Comparison of ENCODE assay signal across 29 cellular contexts in genomic region chr20:12978613-12979495, GRCh38. TPM values are rescaled to one million over a fixed set of nuclear protein-coding genes. Genes with fewer than 3 reads are reported as not detected.
"Had no signal": no experiment of that assay in that cellular context is flagged by ENCODE, and none has a peak within 500 bp of the region (broad histone marks: within the 10 kb centered on the region; RNA-seq: fewer than 3 reads in every experiment).

No MANE protein-coding gene starts in this region.

- H3K4me3 Mint-ChIP-seq: activated CD4-positive, alpha-beta memory T cell treated with anti-CD3 and anti-CD28 coated beads, Interleukin-2, amount 10 ng/mL, durations not matched to agents 7 days and 5 days; activated CD4-positive, alpha-beta T cell treated with anti-CD3 and anti-CD28 coated beads, Interleukin-2, amount 10 ng/mL, durations not matched to agents 7 days and 5 days; activated naive CD4-positive, alpha-beta T cell treated with anti-CD3 and anti-CD28 coated beads, Interleukin-2, amount 10 ng/mL, durations not matched to agents 7 days and 5 days; activated naive CD8-positive, alpha-beta T cell treated with anti-CD3 and anti-CD28 coated beads, Interleukin-2, amount 10 ng/mL, durations not matched to agents 7 days and 5 days; activated T-cell treated with anti-CD3 and anti-CD28 coated beads, Interleukin-2, amount 50 U/mL, for 24 hours; activated T-cell treated with anti-CD3 and anti-CD28 coated beads, Interleukin-2, amount 50 U/mL, for 72 hours; brain had no signal

- H3K4me1 Mint-ChIP-seq: activated CD4-positive, alpha-beta memory T cell treated with anti-CD3 and anti-CD28 coated beads, Interleukin-2, amount 10 ng/mL, durations not matched to agents 7 days and 5 days; activated naive CD4-positive, alpha-beta T cell treated with anti-CD3 and anti-CD28 coated beads, Interleukin-2, amount 10 ng/mL, durations not matched to agents 7 days and 5 days; activated naive CD8-positive, alpha-beta T cell treated with anti-CD3 and anti-CD28 coated beads, Interleukin-2, amount 10 ng/mL, durations not matched to agents 7 days and 5 days; brain had no signal

- H3K4me3 ChIP-seq: ascending aorta, breast epithelium, cardiac muscle cell, colonic mucosa, gastrocnemius medialis, heart left ventricle had no signal

- H3K9me3 Mint-ChIP-seq: activated CD4-positive, alpha-beta memory T cell treated with anti-CD3 and anti-CD28 coated beads, Interleukin-2, amount 10 ng/mL, durations not matched to agents 7 days and 5 days; activated CD4-positive, alpha-beta T cell treated with anti-CD3 and anti-CD28 coated beads, Interleukin-2, amount 10 ng/mL, durations not matched to agents 7 days and 5 days; activated naive CD4-positive, alpha-beta T cell treated with anti-CD3 and anti-CD28 coated beads, Interleukin-2, amount 10 ng/mL, durations not matched to agents 7 days and 5 days; activated naive CD4-positive, alpha-beta T cell treated with anti-CD3 and anti-CD28 coated beads, Interleukin-2, amount 50 U/mL, for 72 hours; activated T-cell treated with anti-CD3 and anti-CD28 coated beads, Interleukin-2, amount 50 U/mL, for 24 hours; activated T-cell treated with anti-CD3 and anti-CD28 coated beads, Interleukin-2, amount 50 U/mL, for 72 hours had no signal

- H3K27me3 Mint-ChIP-seq: activated CD4-positive, alpha-beta memory T cell treated with anti-CD3 and anti-CD28 coated beads, Interleukin-2, amount 10 ng/mL, durations not matched to agents 7 days and 5 days; activated CD4-positive, alpha-beta T cell treated with anti-CD3 and anti-CD28 coated beads, Interleukin-2, amount 10 ng/mL, durations not matched to agents 7 days and 5 days; activated naive CD4-positive, alpha-beta T cell treated with anti-CD3 and anti-CD28 coated beads, Interleukin-2, amount 10 ng/mL, durations not matched to agents 7 days and 5 days had no signal

- DNase-seq: activated CD4-positive, alpha-beta memory T cell treated with anti-CD3 and anti-CD28 coated beads, Interleukin-2, amount 10 ng/mL, durations not matched to agents 7 days and 5 days; activated CD4-positive, alpha-beta T cell treated with anti-CD3 and anti-CD28 coated beads for 1 hour; activated CD4-positive, alpha-beta T cell treated with anti-CD3 and anti-CD28 coated beads for 4 hours; activated CD4-positive, alpha-beta T cell treated with anti-CD3 and anti-CD28 coated beads, Interleukin-2, amount 10 ng/mL, durations not matched to agents 7 days and 5 days; activated CD4-positive, alpha-beta T cell treated with anti-CD3 and anti-CD28 coated beads, Interleukin-2, amount 50 U/mL, for 4 hours; activated CD8-positive, alpha-beta memory T cell treated with anti-CD3 and anti-CD28 coated beads, Interleukin-2, amount 50 U/mL, for 48 hours; activated gamma-delta T cell; activated naive CD4-positive, alpha-beta T cell; activated naive CD4-positive, alpha-beta T cell treated with anti-CD3 and anti-CD28 coated beads, Interleukin-2, amount 10 ng/mL, durations not matched to agents 7 days and 5 days; activated naive CD8-positive, alpha-beta T cell treated with anti-CD3 and anti-CD28 coated beads, Interleukin-2, amount 10 ng/mL, durations not matched to agents 7 days and 5 days; activated T-cell treated with anti-CD3 and anti-CD28 coated beads for 4 hours; activated T-cell treated with anti-CD3 and anti-CD28 coated beads, Interleukin-2, amount 50 U/mL, for 24 hours; activated T-cell treated with anti-CD3 and anti-CD28 coated beads, Interleukin-2, amount 50 U/mL, for 72 hours; central memory CD4-positive, alpha-beta T cell; cerebellar nuclear complex; colonic mucosa; effector CD8-positive, alpha-beta T cell; foreskin fibroblast; gastrocnemius medialis; glutamatergic neuron; heart left ventricle; T-helper 2 cell had no signal

- ATAC-seq: activated naive CD4-positive, alpha-beta T cell treated with anti-CD3 and anti-CD28 coated beads, Interleukin-2, amount 50 U/mL, for 72 hours; activated T-cell treated with anti-CD3 and anti-CD28 coated beads, Interleukin-2, amount 50 U/mL, for 72 hours; esophagus mucosa; gastrocnemius medialis; heart left ventricle had no signal

- FAIRE-seq: endometrium had no signal

- H3K27ac ChIP-seq: ascending aorta, breast epithelium, cardiac muscle cell, colonic mucosa, gastrocnemius medialis, heart left ventricle had no signal

- H3K9me3 ChIP-seq: ascending aorta, breast epithelium, colonic mucosa, gastrocnemius medialis, heart left ventricle had no signal

- H3K4me1 ChIP-seq: ascending aorta, breast epithelium, colonic mucosa, gastrocnemius medialis, heart left ventricle had no signal

- H3K27ac Mint-ChIP-seq: activated CD4-positive, alpha-beta memory T cell treated with anti-CD3 and anti-CD28 coated beads, Interleukin-2, amount 10 ng/mL, durations not matched to agents 7 days and 5 days; activated CD4-positive, alpha-beta T cell treated with anti-CD3 and anti-CD28 coated beads, Interleukin-2, amount 10 ng/mL, durations not matched to agents 7 days and 5 days; activated naive CD4-positive, alpha-beta T cell treated with anti-CD3 and anti-CD28 coated beads, Interleukin-2, amount 10 ng/mL, durations not matched to agents 7 days and 5 days; activated naive CD4-positive, alpha-beta T cell treated with anti-CD3 and anti-CD28 coated beads, Interleukin-2, amount 50 U/mL, for 72 hours; activated T-cell treated with anti-CD3 and anti-CD28 coated beads, Interleukin-2, amount 50 U/mL, for 24 hours; activated T-cell treated with anti-CD3 and anti-CD28 coated beads, Interleukin-2, amount 50 U/mL, for 72 hours; brain had no signal

- H3K36me3 Mint-ChIP-seq: activated naive CD4-positive, alpha-beta T cell treated with anti-CD3 and anti-CD28 coated beads, Interleukin-2, amount 10 ng/mL, durations not matched to agents 7 days and 5 days; activated naive CD4-positive, alpha-beta T cell treated with anti-CD3 and anti-CD28 coated beads, Interleukin-2, amount 50 U/mL, for 72 hours; activated naive CD8-positive, alpha-beta T cell treated with anti-CD3 and anti-CD28 coated beads, Interleukin-2, amount 10 ng/mL, durations not matched to agents 7 days and 5 days; brain had no signal

RNA-seq across cellular contexts. Expression of gene SPTLC3, which starts 29.9 kb away (rescaled TPM):
- total RNA-seq: activated CD4-positive, alpha-beta memory T cell treated with anti-CD3 and anti-CD28 coated beads, Interleukin-2, amount 10 ng/mL, durations not matched to agents 7 days and 5 days had no signal
